14 cellular contexts compared by ENCODE assay signal in genomic region chr12:28235017-28235416, GRCh38. TPM values are rescaled to one million over a fixed set of nuclear protein-coding genes. Genes with fewer than 3 reads are reported as not detected.
A peak's percentile ranks its signal among the peaks of the same experiment; 100 is the strongest.
DNase-seq lines count a peak whose midpoint lies in the region; ATAC-seq, FAIRE-seq and TF ChIP-seq lines count a peak whose summit lies in the region.
"Had no signal": no experiment of that assay in that cellular context is flagged by ENCODE, and none has a peak within 500 bp of the region (broad histone marks: within the 10 kb centered on the region; RNA-seq: fewer than 3 reads in every experiment).

No MANE protein-coding gene starts in this region.

- DNase-seq in GM19239 (ENCODE audit: insufficient read length, low spot score) = no peak
- DNase-seq in OCI-M1 (lab: John Stamatoyannopoulos, UW) = peak; percentile 75
- DNase-seq in immature natural killer cell = no peak
- DNase-seq in 8988T = no peak
- no peak for DNase-seq in dedifferentiated amniotic fluid mesenchymal stem cell (ENCODE audit: extremely low spot score)
- DNase-seq: DMS 273 treated with DMSO at 0.1 percent for 48 hours, MM.1S, NCI-H146, NCI-H2227 treated with DMSO at 0.1 percent for 48 hours, NCI-H526 had no signal

- FAIRE-seq in GM19239 (lab: Jason Lieb, UNC) = peak; percentile 49
- FAIRE-seq: H54 had no signal

- H3K4me1 Mint-ChIP-seq in immature natural killer cell = peaks cover 15 to 47% of the 10 kb centered on the region in 2 donors

- H3K27ac Mint-ChIP-seq in immature natural killer cell = peak overlapping the region; percentile 11 to 73 (median 25)

- peaks cover 0 to 7% (median 3%) of the 10 kb centered on the region in 3 donors for H3K36me3 Mint-ChIP-seq in immature natural killer cell

- H3K4me1 ChIP-seq in gastroesophageal sphincter = peaks cover 6 to 28% (median 17%) of the 10 kb centered on the region in 3 donors
- H3K4me1 ChIP-seq: SJSA1 had no signal

- ATAC-seq in GM18498 (IDR thresholded peaks at IDR 0.05; ENCODE audit: unreplicated experiment) (peak; percentile 70), gastroesophageal sphincter (no peak)

- H3K27me3 ChIP-seq in gastroesophageal sphincter = no peaks in the 10 kb centered on the region
- H3K27me3 ChIP-seq: SJSA1 had no signal

- no peak for TF ChIP-seq POLR2A in gastroesophageal sphincter (IDR thresholded peaks at IDR 0.05)

- H3K9me3 Mint-ChIP-seq in immature natural killer cell = no peaks in the 10 kb centered on the region

- no peak overlapping the region for H3K27ac ChIP-seq in gastroesophageal sphincter
- H3K27ac ChIP-seq: SJSA1 had no signal

- peak overlapping the region in 2 of 5 donors; percentile 11 to 54 for H3K4me3 Mint-ChIP-seq in immature natural killer cell

- TF ChIP-seq CTCF in gastroesophageal sphincter (IDR thresholded peaks at IDR 0.05) = no peak

- no peak overlapping the region for H3K4me3 ChIP-seq in gastroesophageal sphincter
- H3K4me3 ChIP-seq: SJSA1 had no signal

- H3K27me3 Mint-ChIP-seq in immature natural killer cell (ENCODE audit: low read depth in 3 of 3) = peaks cover 0 to 1% (median 0%) of the 10 kb centered on the region in 3 donors

- WGBS in gastroesophageal sphincter (ENCODE audit: low coverage in 1 of 2), 2 donors = 100% methylated on average over 1 of the region's 1 CpG

- H3K36me3 ChIP-seq in gastroesophageal sphincter = no peaks in the 10 kb centered on the region
- H3K36me3 ChIP-seq: SJSA1 had no signal

- TF ChIP-seq EP300 in gastroesophageal sphincter (IDR thresholded peaks at IDR 0.05) = no peak

- H3K9me3 ChIP-seq in gastroesophageal sphincter = no peaks in the 10 kb centered on the region
- H3K9me3 ChIP-seq: SJSA1 had no signal

RNA-seq across cellular contexts. Expression of gene CCDC91, which starts 44.8 kb away (rescaled TPM):
- polyA plus RNA-seq in immature natural killer cell = 10 to 100 TPM; 46.8 to 60.1 (median 54.3) TPM
- 10 to 100 TPM; 53.1 to 93.4 (median 64.0) TPM for total RNA-seq in gastroesophageal sphincter
